Comparison of ENCODE assay signal across 19 cellular contexts in the genomic region with DNA sequence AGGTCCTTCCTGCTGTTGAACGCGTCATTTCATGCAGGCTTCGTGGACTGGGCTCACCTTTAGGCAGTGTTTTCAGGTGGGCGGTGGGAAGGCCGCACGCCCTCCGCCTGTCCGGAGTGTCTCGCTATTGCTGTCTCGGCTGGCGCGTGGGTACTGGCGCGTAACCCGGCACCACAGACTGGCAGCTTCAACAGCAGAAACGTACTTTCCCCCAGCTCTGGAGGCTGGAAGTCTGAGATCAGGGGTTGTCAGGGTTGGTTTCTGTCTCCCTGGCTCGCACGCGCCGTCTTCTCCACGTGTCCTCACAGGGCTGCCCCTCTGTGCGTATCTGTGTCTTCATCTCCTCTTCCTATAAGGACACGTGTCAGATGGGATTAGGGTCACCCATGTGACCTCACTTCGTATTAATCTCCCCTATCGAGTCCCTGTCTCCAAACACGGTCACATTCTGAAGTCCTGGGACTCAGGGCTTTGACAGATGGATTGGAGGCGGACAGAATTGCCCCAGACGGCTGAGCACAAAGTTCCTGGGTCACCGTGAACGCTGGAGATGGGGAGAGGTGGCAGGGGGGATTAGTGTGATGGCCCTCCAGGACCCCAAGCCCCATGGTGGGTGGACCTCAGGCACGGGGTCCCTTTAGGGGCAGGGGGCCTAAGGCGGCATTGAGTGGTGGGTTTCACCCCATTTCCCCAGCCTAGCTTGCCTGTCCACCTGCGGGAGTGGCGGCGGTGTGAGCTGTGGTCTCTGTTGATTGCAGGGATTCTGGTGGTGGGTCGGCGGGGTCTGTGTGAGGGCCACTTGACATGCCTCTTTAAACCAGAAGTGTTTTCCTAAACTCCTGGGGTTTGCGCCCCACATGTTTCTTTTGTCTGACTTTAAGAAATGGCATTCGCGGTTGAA.
"Had no signal": no experiment of that assay in that cellular context is flagged by ENCODE, and none has a peak within 500 bp of the region (broad histone marks: within the 10 kb centered on the region; RNA-seq: fewer than 3 reads in every experiment).

No MANE protein-coding gene starts in this region.

- H3K36me3 ChIP-seq: transverse colon, uterus had no signal

- H3K27ac ChIP-seq: transverse colon, uterus had no signal

- H3K9me3 ChIP-seq: transverse colon, uterus had no signal

- H3K27ac Mint-ChIP-seq: activated CD8-positive, alpha-beta memory T cell treated with anti-CD3 and anti-CD28 coated beads, Interleukin-2, amount 10 ng/mL, durations not matched to agents 7 days and 5 days; activated CD8-positive, alpha-beta T cell treated with anti-CD3 and anti-CD28 coated beads, Interleukin-2, amount 10 ng/mL, durations not matched to agents 7 days and 5 days; activated naive CD4-positive, alpha-beta T cell treated with anti-CD3 and anti-CD28 coated beads, Interleukin-2, amount 10 ng/mL, durations not matched to agents 7 days and 5 days; activated naive CD8-positive, alpha-beta T cell treated with anti-CD3 and anti-CD28 coated beads, Interleukin-2, amount 50 U/mL, for 24 hours; naive B cell had no signal

- H3K27me3 ChIP-seq: transverse colon, uterus had no signal

- DNase-seq: activated CD4-positive, alpha-beta T cell treated with anti-CD3 and anti-CD28 coated beads for 1 hour; activated CD8-positive, alpha-beta memory T cell treated with anti-CD3 and anti-CD28 coated beads, Interleukin-2, amount 10 ng/mL, durations not matched to agents 7 days and 5 days; activated CD8-positive, alpha-beta T cell treated with anti-CD3 and anti-CD28 coated beads, Interleukin-2, amount 10 ng/mL, durations not matched to agents 7 days and 5 days; activated gamma-delta T cell; activated naive CD4-positive, alpha-beta T cell treated with anti-CD3 and anti-CD28 coated beads, Interleukin-2, amount 10 ng/mL, durations not matched to agents 7 days and 5 days; activated naive CD8-positive, alpha-beta T cell treated with anti-CD3 and anti-CD28 coated beads, Interleukin-2, amount 50 U/mL, for 24 hours; amygdala; caudate nucleus; hippocampal formation; kidney; left colon; naive B cell; occipital lobe; right cardiac atrium; stimulated activated CD4-positive, alpha-beta T cell treated with anti-CD3 and anti-CD28 coated beads, Interleukin-2, amount 100 ng/mL, for 48 hours; stimulated activated naive CD4-positive, alpha-beta T cell treated with Interleukin-2 at 50 U/mL for 16 hours; transverse colon had no signal

- H3K4me3 ChIP-seq: transverse colon, uterus had no signal

- H3K36me3 Mint-ChIP-seq: activated CD8-positive, alpha-beta memory T cell treated with anti-CD3 and anti-CD28 coated beads, Interleukin-2, amount 10 ng/mL, durations not matched to agents 7 days and 5 days; activated naive CD4-positive, alpha-beta T cell treated with anti-CD3 and anti-CD28 coated beads, Interleukin-2, amount 10 ng/mL, durations not matched to agents 7 days and 5 days; mesothelial cell of epicardium; naive B cell had no signal

- H3K4me3 Mint-ChIP-seq: activated CD8-positive, alpha-beta memory T cell treated with anti-CD3 and anti-CD28 coated beads, Interleukin-2, amount 10 ng/mL, durations not matched to agents 7 days and 5 days; activated CD8-positive, alpha-beta T cell treated with anti-CD3 and anti-CD28 coated beads, Interleukin-2, amount 10 ng/mL, durations not matched to agents 7 days and 5 days; activated naive CD4-positive, alpha-beta T cell treated with anti-CD3 and anti-CD28 coated beads, Interleukin-2, amount 10 ng/mL, durations not matched to agents 7 days and 5 days; activated naive CD8-positive, alpha-beta T cell treated with anti-CD3 and anti-CD28 coated beads, Interleukin-2, amount 50 U/mL, for 24 hours; mesothelial cell of epicardium had no signal

- ATAC-seq: activated CD8-positive, alpha-beta memory T cell treated with anti-CD3 and anti-CD28 coated beads, Interleukin-2, amount 10 ng/mL, durations not matched to agents 7 days and 5 days; activated CD8-positive, alpha-beta T cell treated with anti-CD3 and anti-CD28 coated beads, Interleukin-2, amount 10 ng/mL, durations not matched to agents 7 days and 5 days; activated naive CD8-positive, alpha-beta T cell treated with anti-CD3 and anti-CD28 coated beads, Interleukin-2, amount 50 U/mL, for 24 hours; left colon; right cardiac atrium had no signal

- H3K4me1 Mint-ChIP-seq: activated naive CD4-positive, alpha-beta T cell treated with anti-CD3 and anti-CD28 coated beads, Interleukin-2, amount 10 ng/mL, durations not matched to agents 7 days and 5 days had no signal
